Comparison of ENCODE assay signal across 1 cellular context in genomic region chr19:40717325-40717879, GRCh38.
TF ChIP-seq lines count a peak whose summit lies in the region.

No MANE protein-coding gene starts in this region.

TF ChIP-seq in A549, 52 proteins besides CTCF, POLR2A, EP300 and RAD21:
- TF ChIP-seq HOXB5 (CRISPR knock-in tag; IDR thresholded peaks at IDR 0.05) (0 out of 2 replicates have a peak, but pooled peaks have one; percentile 83), POLR2AphosphoS2 (conservative IDR thresholded peaks at IDR 0.05; ENCODE audit: low read length) (no peak), PHF8 (IDR thresholded peaks at IDR 0.05; ENCODE audit: borderline replicate concordance, low read depth) (peak; percentile 27)
